ENCODE assay signal across 2 cellular contexts in the genomic region with DNA sequence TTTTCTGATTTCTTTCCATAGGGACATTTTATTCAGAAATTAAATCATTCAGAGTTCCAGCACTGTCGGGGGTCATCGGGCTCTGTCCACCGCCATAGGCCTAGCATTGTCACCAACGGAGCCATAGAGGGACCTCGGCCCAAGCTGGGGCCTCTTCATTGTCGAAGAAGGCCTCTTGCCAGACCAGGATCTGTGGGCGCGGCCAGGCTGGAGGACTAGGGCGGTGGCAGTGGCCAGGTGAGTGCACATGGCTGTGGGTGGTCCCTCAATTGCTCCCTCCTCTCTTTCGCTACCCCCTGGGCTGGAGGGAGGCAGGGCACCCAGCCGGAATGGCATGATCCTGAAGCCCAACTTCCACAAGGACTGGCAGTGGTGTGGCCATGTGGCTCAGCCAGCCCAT.
TF ChIP-seq lines count a peak whose summit lies in the region.

No MANE protein-coding gene starts in this region.

TF ChIP-seq in A549, 52 proteins besides CTCF, POLR2A, EP300 and RAD21:
- TF ChIP-seq ZSCAN20 (CRISPR knock-in tag; IDR thresholded peaks at IDR 0.05) (no peak), FOXS1 (CRISPR knock-in tag; IDR thresholded peaks at IDR 0.05) (no peak), JUNB (IDR thresholded peaks at IDR 0.05) (no peak), ZC3H11A (IDR thresholded peaks at IDR 0.05) (no peak), BHLHE40 (IDR thresholded peaks at IDR 0.05; ENCODE audit: low read depth, low read length) (no peak), CHD2 (IDR thresholded peaks at IDR 0.05; ENCODE audit: low read length, partially characterized antibody) (no peak), RFX5 (IDR thresholded peaks at IDR 0.05) (no peak), NR3C1 (IDR thresholded peaks at IDR 0.05) (no peak), GATA3 (IDR thresholded peaks at IDR 0.05; ENCODE audit: borderline replicate concordance) (no peak), SMC3 (IDR thresholded peaks at IDR 0.05) (no peak), PHF8 (IDR thresholded peaks at IDR 0.05; ENCODE audit: borderline replicate concordance, low read depth) (no peak)
- TF ChIP-seq, protein P1, sequence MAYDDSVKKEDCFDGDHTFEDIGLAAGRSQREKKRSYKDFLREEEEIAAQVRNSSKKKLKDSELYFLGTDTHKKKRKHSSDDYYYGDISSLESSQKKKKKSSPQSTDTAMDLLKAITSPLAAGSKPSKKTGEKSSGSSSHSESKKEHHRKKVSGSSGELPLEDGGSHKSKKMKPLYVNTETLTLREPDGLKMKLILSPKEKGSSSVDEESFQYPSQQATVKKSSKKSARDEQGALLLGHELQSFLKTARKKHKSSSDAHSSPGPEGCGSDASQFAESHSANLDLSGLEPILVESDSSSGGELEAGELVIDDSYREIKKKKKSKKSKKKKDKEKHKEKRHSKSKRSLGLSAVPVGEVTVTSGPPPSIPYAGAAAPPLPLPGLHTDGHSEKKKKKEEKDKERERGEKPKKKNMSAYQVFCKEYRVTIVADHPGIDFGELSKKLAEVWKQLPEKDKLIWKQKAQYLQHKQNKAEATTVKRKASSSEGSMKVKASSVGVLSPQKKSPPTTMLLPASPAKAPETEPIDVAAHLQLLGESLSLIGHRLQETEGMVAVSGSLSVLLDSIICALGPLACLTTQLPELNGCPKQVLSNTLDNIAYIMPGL (CRISPR knock-in tag; IDR thresholded peaks at IDR 0.05; ENCODE audit: borderline replicate concordance) = no peak
- TF ChIP-seq, protein P2, sequence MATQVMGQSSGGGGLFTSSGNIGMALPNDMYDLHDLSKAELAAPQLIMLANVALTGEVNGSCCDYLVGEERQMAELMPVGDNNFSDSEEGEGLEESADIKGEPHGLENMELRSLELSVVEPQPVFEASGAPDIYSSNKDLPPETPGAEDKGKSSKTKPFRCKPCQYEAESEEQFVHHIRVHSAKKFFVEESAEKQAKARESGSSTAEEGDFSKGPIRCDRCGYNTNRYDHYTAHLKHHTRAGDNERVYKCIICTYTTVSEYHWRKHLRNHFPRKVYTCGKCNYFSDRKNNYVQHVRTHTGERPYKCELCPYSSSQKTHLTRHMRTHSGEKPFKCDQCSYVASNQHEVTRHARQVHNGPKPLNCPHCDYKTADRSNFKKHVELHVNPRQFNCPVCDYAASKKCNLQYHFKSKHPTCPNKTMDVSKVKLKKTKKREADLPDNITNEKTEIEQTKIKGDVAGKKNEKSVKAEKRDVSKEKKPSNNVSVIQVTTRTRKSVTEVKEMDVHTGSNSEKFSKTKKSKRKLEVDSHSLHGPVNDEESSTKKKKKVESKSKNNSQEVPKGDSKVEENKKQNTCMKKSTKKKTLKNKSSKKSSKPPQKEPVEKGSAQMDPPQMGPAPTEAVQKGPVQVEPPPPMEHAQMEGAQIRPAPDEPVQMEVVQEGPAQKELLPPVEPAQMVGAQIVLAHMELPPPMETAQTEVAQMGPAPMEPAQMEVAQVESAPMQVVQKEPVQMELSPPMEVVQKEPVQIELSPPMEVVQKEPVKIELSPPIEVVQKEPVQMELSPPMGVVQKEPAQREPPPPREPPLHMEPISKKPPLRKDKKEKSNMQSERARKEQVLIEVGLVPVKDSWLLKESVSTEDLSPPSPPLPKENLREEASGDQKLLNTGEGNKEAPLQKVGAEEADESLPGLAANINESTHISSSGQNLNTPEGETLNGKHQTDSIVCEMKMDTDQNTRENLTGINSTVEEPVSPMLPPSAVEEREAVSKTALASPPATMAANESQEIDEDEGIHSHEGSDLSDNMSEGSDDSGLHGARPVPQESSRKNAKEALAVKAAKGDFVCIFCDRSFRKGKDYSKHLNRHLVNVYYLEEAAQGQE (IDR thresholded peaks at IDR 0.05) = no peak
- TF ChIP-seq, protein P3, sequence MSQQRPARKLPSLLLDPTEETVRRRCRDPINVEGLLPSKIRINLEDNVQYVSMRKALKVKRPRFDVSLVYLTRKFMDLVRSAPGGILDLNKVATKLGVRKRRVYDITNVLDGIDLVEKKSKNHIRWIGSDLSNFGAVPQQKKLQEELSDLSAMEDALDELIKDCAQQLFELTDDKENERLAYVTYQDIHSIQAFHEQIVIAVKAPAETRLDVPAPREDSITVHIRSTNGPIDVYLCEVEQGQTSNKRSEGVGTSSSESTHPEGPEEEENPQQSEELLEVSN (IDR thresholded peaks at IDR 0.05; ENCODE audit: borderline replicate concordance, low read depth) = no peak
- TF ChIP-seq, protein P4, sequence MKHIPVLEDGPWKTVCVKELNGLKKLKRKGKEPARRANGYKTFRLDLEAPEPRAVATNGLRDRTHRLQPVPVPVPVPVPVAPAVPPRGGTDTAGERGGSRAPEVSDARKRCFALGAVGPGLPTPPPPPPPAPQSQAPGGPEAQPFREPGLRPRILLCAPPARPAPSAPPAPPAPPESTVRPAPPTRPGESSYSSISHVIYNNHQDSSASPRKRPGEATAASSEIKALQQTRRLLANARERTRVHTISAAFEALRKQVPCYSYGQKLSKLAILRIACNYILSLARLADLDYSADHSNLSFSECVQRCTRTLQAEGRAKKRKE (CRISPR knock-in tag; IDR thresholded peaks at IDR 0.05; ENCODE audit: low read depth) = no peak
- TF ChIP-seq, protein P5, sequence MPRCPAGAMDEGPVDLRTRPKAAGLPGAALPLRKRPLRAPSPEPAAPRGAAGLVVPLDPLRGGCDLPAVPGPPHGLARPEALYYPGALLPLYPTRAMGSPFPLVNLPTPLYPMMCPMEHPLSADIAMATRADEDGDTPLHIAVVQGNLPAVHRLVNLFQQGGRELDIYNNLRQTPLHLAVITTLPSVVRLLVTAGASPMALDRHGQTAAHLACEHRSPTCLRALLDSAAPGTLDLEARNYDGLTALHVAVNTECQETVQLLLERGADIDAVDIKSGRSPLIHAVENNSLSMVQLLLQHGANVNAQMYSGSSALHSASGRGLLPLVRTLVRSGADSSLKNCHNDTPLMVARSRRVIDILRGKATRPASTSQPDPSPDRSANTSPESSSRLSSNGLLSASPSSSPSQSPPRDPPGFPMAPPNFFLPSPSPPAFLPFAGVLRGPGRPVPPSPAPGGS (IDR thresholded peaks at IDR 0.05) = no peak
- TF ChIP-seq, protein P6, sequence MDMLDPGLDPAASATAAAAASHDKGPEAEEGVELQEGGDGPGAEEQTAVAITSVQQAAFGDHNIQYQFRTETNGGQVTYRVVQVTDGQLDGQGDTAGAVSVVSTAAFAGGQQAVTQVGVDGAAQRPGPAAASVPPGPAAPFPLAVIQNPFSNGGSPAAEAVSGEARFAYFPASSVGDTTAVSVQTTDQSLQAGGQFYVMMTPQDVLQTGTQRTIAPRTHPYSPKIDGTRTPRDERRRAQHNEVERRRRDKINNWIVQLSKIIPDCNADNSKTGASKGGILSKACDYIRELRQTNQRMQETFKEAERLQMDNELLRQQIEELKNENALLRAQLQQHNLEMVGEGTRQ (IDR thresholded peaks at IDR 0.05) = no peak

TF ChIP-seq in H1, 55 proteins besides CTCF, POLR2A, EP300 and RAD21:
- TF ChIP-seq ZNF274 (IDR thresholded peaks at IDR 0.05; ENCODE audit: borderline replicate concordance, extremely low read depth, low read length) (no peak), HDAC2 (IDR thresholded peaks at IDR 0.05; ENCODE audit: borderline replicate concordance in 1 of 2, low read depth in 2 of 2, low read length in 2 of 2) (no peak), TAF1 (IDR thresholded peaks at IDR 0.05; ENCODE audit: low read depth, low read length) (no peak), EGR1 (IDR thresholded peaks at IDR 0.05; ENCODE audit: borderline replicate concordance, low read depth, low read length) (no peak), FOSL1 (IDR thresholded peaks at IDR 0.05; ENCODE audit: insufficient read depth, low read depth, low read length) (no peak), GTF2F1 (IDR thresholded peaks at IDR 0.05; ENCODE audit: borderline replicate concordance, low read depth, low read length) (no peak), PHF8 (conservative IDR thresholded peaks at IDR 0.05; ENCODE audit: low read depth, low read length) (no peak), KDM1A (IDR thresholded peaks at IDR 0.05; ENCODE audit: borderline replicate concordance, low read length) (no peak), MAFK (IDR thresholded peaks at IDR 0.05; ENCODE audit: low read depth, low read length) (no peak)
- TF ChIP-seq, protein P3 (IDR thresholded peaks at IDR 0.05) = no peak
TF ChIP-seq in H1: peak in this region for 0.
